ENCODE assay signal across 10 cellular contexts in the genomic region with DNA sequence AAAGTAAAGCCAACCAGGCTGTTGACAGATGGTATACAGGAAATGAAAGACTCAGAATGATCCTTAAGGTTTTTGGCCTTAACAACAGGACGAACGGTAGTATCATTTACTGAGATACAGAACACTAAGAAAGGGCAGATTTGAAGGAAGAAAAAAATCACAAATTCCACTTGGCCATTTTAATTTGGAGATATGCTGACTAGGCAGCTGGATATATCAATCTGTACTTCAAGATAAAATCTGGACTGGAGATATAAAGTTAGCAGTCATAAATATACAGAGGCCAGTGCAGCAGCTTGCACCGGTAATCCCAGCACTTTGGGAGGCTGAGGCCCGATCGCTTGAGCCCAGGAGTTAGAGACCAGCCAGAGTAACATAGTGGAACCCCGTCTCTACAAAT. TPM values are rescaled to one million over a fixed set of nuclear protein-coding genes. Genes with fewer than 3 reads are reported as not detected.
DNase-seq lines count a peak whose midpoint lies in the region; ATAC-seq and TF ChIP-seq lines count a peak whose summit lies in the region.
"Had no signal": no experiment of that assay in that cellular context is flagged by ENCODE, and none has a peak within 500 bp of the region (broad histone marks: within the 10 kb centered on the region; RNA-seq: fewer than 3 reads in every experiment).

No MANE protein-coding gene starts in this region.

- no peak for TF ChIP-seq CTCF in WTC11 (IDR thresholded peaks at IDR 0.05)
- no peak for TF ChIP-seq CTCF in fibroblast of the aortic adventitia (IDR thresholded peaks at IDR 0.05; ENCODE audit: insufficient read depth, low read length)

- POLR2A ChIA-PET in WTC11 (lab: Charles Lee): no interaction called here

- CTCF ChIA-PET in WTC11 (lab: Charles Lee): no interaction called here

- H3K4me3 ChIP-seq in fibroblast of the aortic adventitia (ENCODE audit: low read depth, low read length): peak overlapping the region; percentile 42

- no peaks in the 10 kb centered on the region for H3K27me3 Mint-ChIP-seq in activated T-cell treated with anti-CD3 and anti-CD28 coated beads, Interleukin-2, amount 50 U/mL, for 72 hours (ENCODE audit: low read depth)
- H3K27me3 Mint-ChIP-seq in WTC11 (ENCODE audit: low read depth): no peaks in the 10 kb centered on the region
- no peaks in the 10 kb centered on the region for H3K27me3 Mint-ChIP-seq in stimulated activated naive B cell treated with anti-CD40 and anti-IgM and Interleukin-4, amounts not matched to agents 10 μg/mL and 1 μg/mL and 100 μg/mL, for 72 hours

- no peaks in the 10 kb centered on the region for H3K9me3 Mint-ChIP-seq in activated T-cell treated with anti-CD3 and anti-CD28 coated beads, Interleukin-2, amount 50 U/mL, for 72 hours
- no peaks in the 10 kb centered on the region for H3K9me3 Mint-ChIP-seq in WTC11
- H3K9me3 Mint-ChIP-seq in stimulated activated naive B cell treated with anti-CD40 and anti-IgM and Interleukin-4, amounts not matched to agents 10 μg/mL and 1 μg/mL and 100 μg/mL, for 72 hours: no peaks in the 10 kb centered on the region

- peak overlapping the region; percentile 76 for H3K27ac Mint-ChIP-seq in activated T-cell treated with anti-CD3 and anti-CD28 coated beads, Interleukin-2, amount 50 U/mL, for 72 hours
- no peak overlapping the region; the same call in 1 of the 2 replicates for H3K27ac Mint-ChIP-seq in WTC11
- H3K27ac Mint-ChIP-seq in stimulated activated naive B cell treated with anti-CD40 and anti-IgM and Interleukin-4, amounts not matched to agents 10 μg/mL and 1 μg/mL and 100 μg/mL, for 72 hours: peak overlapping the region; percentile 1

- DNase-seq in activated T-cell treated with anti-CD3 and anti-CD28 coated beads, Interleukin-2, amount 50 U/mL, for 72 hours: no peak
- DNase-seq in activated T-cell treated with anti-CD3 and anti-CD28 coated beads, Interleukin-2, amount 50 U/mL, for 48 hours: no peak
- no peak for DNase-seq in WTC11 (ENCODE audit: low spot score)
- DNase-seq in fibroblast of the aortic adventitia (ENCODE audit: low read depth): no peak
- no peak for DNase-seq in stimulated activated naive B cell treated with anti-CD40 and anti-IgM and Interleukin-4, amounts not matched to agents 10 μg/mL and 1 μg/mL and 100 μg/mL, for 72 hours
- no peak for DNase-seq in nucleus accumbens (lab: John Stamatoyannopoulos, UW)
- DNase-seq: C1 segment of cervical spinal cord, NCI-H1930 had no signal

- peaks cover 46% of the 10 kb centered on the region for H3K4me1 Mint-ChIP-seq in activated T-cell treated with anti-CD3 and anti-CD28 coated beads, Interleukin-2, amount 50 U/mL, for 72 hours (ENCODE audit: low read depth)
- H3K4me1 Mint-ChIP-seq in WTC11: peaks cover 20% of the 10 kb centered on the region
- peaks cover 13 to 40% of the 10 kb centered on the region in 2 donors for H3K4me1 Mint-ChIP-seq in stimulated activated naive B cell treated with anti-CD40 and anti-IgM and Interleukin-4, amounts not matched to agents 10 μg/mL and 1 μg/mL and 100 μg/mL, for 72 hours

- ATAC-seq in activated T-cell treated with anti-CD3 and anti-CD28 coated beads, Interleukin-2, amount 50 U/mL, for 72 hours (replicated peaks in 1 of 2): no peak
- no peak for ATAC-seq in WTC11
- no peak for ATAC-seq in stimulated activated naive B cell treated with anti-CD40 and anti-IgM and Interleukin-4, amounts not matched to agents 10 μg/mL and 1 μg/mL and 100 μg/mL, for 72 hours (replicated peaks)
- ATAC-seq in GM21529 (IDR thresholded peaks at IDR 0.05; ENCODE audit: unreplicated experiment): no peak
- no peak for ATAC-seq in HG03378 (IDR thresholded peaks at IDR 0.05; ENCODE audit: unreplicated experiment)

- H3K4me3 Mint-ChIP-seq in activated T-cell treated with anti-CD3 and anti-CD28 coated beads, Interleukin-2, amount 50 U/mL, for 72 hours: peak overlapping the region; percentile 88 to 95
- peak overlapping the region; percentile 98 for H3K4me3 Mint-ChIP-seq in WTC11
- H3K4me3 Mint-ChIP-seq in stimulated activated naive B cell treated with anti-CD40 and anti-IgM and Interleukin-4, amounts not matched to agents 10 μg/mL and 1 μg/mL and 100 μg/mL, for 72 hours: peak overlapping the region; percentile 43 to 67

- H3K36me3 Mint-ChIP-seq in activated T-cell treated with anti-CD3 and anti-CD28 coated beads, Interleukin-2, amount 50 U/mL, for 72 hours (ENCODE audit: insufficient read depth in 2 of 2): peaks cover 0 to 2% of the 10 kb centered on the region in 2 donors
- H3K36me3 Mint-ChIP-seq in WTC11: peaks cover 6% of the 10 kb centered on the region; the same call in 1 of the 2 replicates
- peaks cover 0 to 7% of the 10 kb centered on the region in 2 donors for H3K36me3 Mint-ChIP-seq in stimulated activated naive B cell treated with anti-CD40 and anti-IgM and Interleukin-4, amounts not matched to agents 10 μg/mL and 1 μg/mL and 100 μg/mL, for 72 hours

TF ChIP-seq in WTC11, 78 proteins besides CTCF, POLR2A, EP300 and RAD21 (continues in another document):
- TF ChIP-seq MXD4 (CRISPR knock-in tag; IDR thresholded peaks at IDR 0.05; ENCODE audit: borderline replicate concordance): no peak
- no peak for TF ChIP-seq ZNF219 (CRISPR knock-in tag; IDR thresholded peaks at IDR 0.05; ENCODE audit: borderline replicate concordance)
- TF ChIP-seq, protein P1, sequence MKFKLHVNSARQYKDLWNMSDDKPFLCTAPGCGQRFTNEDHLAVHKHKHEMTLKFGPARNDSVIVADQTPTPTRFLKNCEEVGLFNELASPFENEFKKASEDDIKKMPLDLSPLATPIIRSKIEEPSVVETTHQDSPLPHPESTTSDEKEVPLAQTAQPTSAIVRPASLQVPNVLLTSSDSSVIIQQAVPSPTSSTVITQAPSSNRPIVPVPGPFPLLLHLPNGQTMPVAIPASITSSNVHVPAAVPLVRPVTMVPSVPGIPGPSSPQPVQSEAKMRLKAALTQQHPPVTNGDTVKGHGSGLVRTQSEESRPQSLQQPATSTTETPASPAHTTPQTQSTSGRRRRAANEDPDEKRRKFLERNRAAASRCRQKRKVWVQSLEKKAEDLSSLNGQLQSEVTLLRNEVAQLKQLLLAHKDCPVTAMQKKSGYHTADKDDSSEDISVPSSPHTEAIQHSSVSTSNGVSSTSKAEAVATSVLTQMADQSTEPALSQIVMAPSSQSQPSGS (CRISPR knock-in tag; IDR thresholded peaks at IDR 0.05; ENCODE audit: borderline replicate concordance, low read depth): no peak
- TF ChIP-seq, protein P2, sequence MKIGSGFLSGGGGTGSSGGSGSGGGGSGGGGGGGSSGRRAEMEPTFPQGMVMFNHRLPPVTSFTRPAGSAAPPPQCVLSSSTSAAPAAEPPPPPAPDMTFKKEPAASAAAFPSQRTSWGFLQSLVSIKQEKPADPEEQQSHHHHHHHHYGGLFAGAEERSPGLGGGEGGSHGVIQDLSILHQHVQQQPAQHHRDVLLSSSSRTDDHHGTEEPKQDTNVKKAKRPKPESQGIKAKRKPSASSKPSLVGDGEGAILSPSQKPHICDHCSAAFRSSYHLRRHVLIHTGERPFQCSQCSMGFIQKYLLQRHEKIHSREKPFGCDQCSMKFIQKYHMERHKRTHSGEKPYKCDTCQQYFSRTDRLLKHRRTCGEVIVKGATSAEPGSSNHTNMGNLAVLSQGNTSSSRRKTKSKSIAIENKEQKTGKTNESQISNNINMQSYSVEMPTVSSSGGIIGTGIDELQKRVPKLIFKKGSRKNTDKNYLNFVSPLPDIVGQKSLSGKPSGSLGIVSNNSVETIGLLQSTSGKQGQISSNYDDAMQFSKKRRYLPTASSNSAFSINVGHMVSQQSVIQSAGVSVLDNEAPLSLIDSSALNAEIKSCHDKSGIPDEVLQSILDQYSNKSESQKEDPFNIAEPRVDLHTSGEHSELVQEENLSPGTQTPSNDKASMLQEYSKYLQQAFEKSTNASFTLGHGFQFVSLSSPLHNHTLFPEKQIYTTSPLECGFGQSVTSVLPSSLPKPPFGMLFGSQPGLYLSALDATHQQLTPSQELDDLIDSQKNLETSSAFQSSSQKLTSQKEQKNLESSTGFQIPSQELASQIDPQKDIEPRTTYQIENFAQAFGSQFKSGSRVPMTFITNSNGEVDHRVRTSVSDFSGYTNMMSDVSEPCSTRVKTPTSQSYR (CRISPR knock-in tag; IDR thresholded peaks at IDR 0.05): no peak
- no peak for TF ChIP-seq RELA (CRISPR knock-in tag; IDR thresholded peaks at IDR 0.05; ENCODE audit: borderline replicate concordance)
- TF ChIP-seq, protein P3, sequence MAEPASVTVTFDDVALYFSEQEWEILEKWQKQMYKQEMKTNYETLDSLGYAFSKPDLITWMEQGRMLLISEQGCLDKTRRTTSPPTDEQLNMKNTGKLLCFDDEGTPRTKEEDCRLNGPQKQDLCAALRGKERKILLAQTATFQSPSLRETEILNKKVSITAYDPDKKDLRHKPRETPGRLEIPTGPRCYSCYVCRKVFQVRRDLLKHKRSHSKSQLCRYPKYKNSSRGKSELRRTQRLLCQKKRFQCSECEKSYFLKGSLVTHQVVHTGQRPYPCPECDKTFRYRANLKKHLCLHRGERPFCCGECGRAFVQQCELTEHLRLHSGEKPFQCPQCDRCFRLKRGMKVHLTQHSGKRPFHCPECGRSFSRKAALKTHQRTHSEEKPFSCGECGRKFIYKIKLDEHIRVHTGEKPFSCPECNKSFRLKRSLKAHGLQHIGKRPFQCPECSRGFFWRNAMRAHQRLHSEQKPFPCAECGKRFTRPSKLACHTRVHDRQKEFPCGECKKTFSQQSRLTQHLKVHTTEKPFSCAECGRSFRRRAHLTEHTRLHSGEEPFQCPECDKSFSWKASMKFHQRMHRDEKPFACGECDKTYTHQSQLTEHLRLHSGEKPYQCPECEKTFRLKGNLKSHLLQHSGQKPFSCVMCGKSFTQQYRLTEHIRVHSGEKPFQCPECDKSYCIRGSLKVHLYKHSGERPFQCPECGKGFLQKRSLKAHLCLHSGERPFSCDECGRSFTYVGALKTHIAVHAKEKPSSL (CRISPR knock-in tag; conservative IDR thresholded peaks at IDR 0.05): no peak
- no peak for TF ChIP-seq RORB (CRISPR knock-in tag; IDR thresholded peaks at IDR 0.05)
- no peak for TF ChIP-seq NR2C2 (CRISPR knock-in tag; IDR thresholded peaks at IDR 0.05)
- no peak for TF ChIP-seq ZNF396 (CRISPR knock-in tag; IDR thresholded peaks at IDR 0.05; ENCODE audit: borderline replicate concordance)
- TF ChIP-seq CREM (CRISPR knock-in tag; IDR thresholded peaks at IDR 0.05): no peak
- no peak for TF ChIP-seq ZNF138 (CRISPR knock-in tag; conservative IDR thresholded peaks at IDR 0.05)

RNA-seq across cellular contexts. Expression of a gene that starts 1.3 kb away (rescaled TPM):
- 10 to 100 TPM; 39.0 to 51.7 TPM for total RNA-seq in activated T-cell treated with anti-CD3 and anti-CD28 coated beads, Interleukin-2, amount 50 U/mL, for 72 hours
- total RNA-seq in WTC11 (2021): 32.8 to 34.7 TPM (median 33.4 TPM) in 3 replicates
- total RNA-seq in fibroblast of the aortic adventitia (ENCODE audit: low replicate concordance): 27.6 and 27.7 TPM in 2 replicates

RNA-seq across cellular contexts. Expression of a gene that starts 28.0 kb away (rescaled TPM):
- 10 to 100 TPM; 50.3 to 55.3 TPM for total RNA-seq in activated T-cell treated with anti-CD3 and anti-CD28 coated beads, Interleukin-2, amount 50 U/mL, for 72 hours
- 64.3 to 77.8 TPM (median 66.0 TPM) in 3 replicates for total RNA-seq in WTC11 (2021)
- total RNA-seq in fibroblast of the aortic adventitia (ENCODE audit: low replicate concordance): 50.1 and 86.5 TPM in 2 replicates
